15 cellular contexts compared by ENCODE assay signal in genomic region chr5:83577036-83577636, GRCh38.
DNase-seq lines count a peak whose midpoint lies in the region; ATAC-seq, FAIRE-seq and TF ChIP-seq lines count a peak whose summit lies in the region.
"Had no signal": no experiment of that assay in that cellular context is flagged by ENCODE, and none has a peak within 500 bp of the region (broad histone marks: within the 10 kb centered on the region; RNA-seq: fewer than 3 reads in every experiment).

No MANE protein-coding gene starts in this region.

- no peak for FAIRE-seq in HepG2 (lab: Jason Lieb, UNC)

- no peaks in the 10 kb centered on the region for H3K9me3 ChIP-seq in HepG2 (ENCODE audit: low read length)

- H3K27me3 ChIP-seq in brain microvascular endothelial cell (replicated peaks): no peaks in the 10 kb centered on the region
- H3K27me3 ChIP-seq in HepG2 (ENCODE audit: control insufficient read depth in 1 of 2, insufficient read depth in 2 of 2, low read length in 2 of 2): peaks cover 0 to 4% of the 10 kb centered on the region in 2 experiments; a peak in 2 of 5 replicates

- under 1% methylated on average over 4 of the region's 4 CpGs for WGBS in HepG2 (ENCODE audit: low lambda C conversion rate)

- no TSS peak for BruUV-seq in HepG2 (replicated peaks; lab: Mats Ljungman, UMichigan)

- H3K4me3 ChIP-seq in brain microvascular endothelial cell (ENCODE audit: low read depth, low read length) (no peak overlapping the region), HepG2 (replicated peaks in 1 of 3; ENCODE audit: insufficient read depth in 1 of 3, low read depth in 2 of 3, low read length in 3 of 3) (no peak overlapping the region; a peak in 1 of 6 replicates)

- TF ChIP-seq RAD21 in HepG2 (CRISPR knock-in tag; IDR thresholded peaks at IDR 0.05): no peak

- CTCF ChIA-PET in HepG2 (lab: Yijun Ruan, JAX; ENCODE audit: low intra/inter-chr PET ratio, low total read pairs): interaction anchor here (1.1 kb wide), 1 partner anchor 14 kb away, joined by 3 read pairs; no protein-coding TSS in a partner anchor

- in situ Hi-C loops in ACHN (cut with HindIII; ENCODE audit: low pct_ligation_motif_present, low pct_unique_long_range_greater_than_20kb, low sequenced_read_pairs) (no loop called here), brain microvascular endothelial cell (cut with HindIII; ENCODE audit: low pct_ligation_motif_present, low sequenced_read_pairs) (no loop called here), HepG2 (cut with HindIII; ENCODE audit: extremely low pct_ligation_motif_present, low pct_unique_long_range_greater_than_20kb) (no loop called here)

- no peak for TF ChIP-seq POLR2A in HepG2 (IDR thresholded peaks at IDR 0.05; ENCODE audit: insufficient read depth in 1 of 2, low read depth in 2 of 2, low read length in 2 of 2)

- POLR2A ChIA-PET in HepG2 (lab: Yijun Ruan, JAX): interaction anchor here (0.7 to 1.5 kb wide), 2 partner anchors 14 to 102 kb away, joined by 3 to 4 read pairs; no protein-coding TSS in a partner anchor

- peaks cover 16% of the 10 kb centered on the region for H3K4me1 ChIP-seq in HepG2 (ENCODE audit: insufficient read depth, low read length)

- H3K9ac ChIP-seq in HepG2 (ENCODE audit: insufficient read depth, low read depth, low read length): no peak overlapping the region

- peak; percentile 27 for DNase-seq in ACHN
- peak; percentile 15 for DNase-seq in HuH-7 (ENCODE audit: low spot score)
- peak; percentile 90 for DNase-seq in brain microvascular endothelial cell
- DNase-seq in HepG2 (ENCODE audit: low spot score): peak; percentile 91
- no peak for DNase-seq in AG20443 (ENCODE audit: low spot score)
- no peak for DNase-seq in NCI-H345 (lab: John Stamatoyannopoulos, UW)
- DNase-seq in omental fat pad (ENCODE audit: low spot score): no peak
- DNase-seq in cerebellum (ENCODE audit: low spot score): no peak
- DNase-seq: activated CD8-positive, alpha-beta T cell treated with anti-CD3 and anti-CD28 coated beads for 36 hours; activated naive CD4-positive, alpha-beta T cell treated with Interleukin-2 at 50 U/mL for 16 hours; cortex of kidney; foreskin fibroblast; HFFc6; NCI-H2081; nucleus accumbens had no signal

- no peaks in the 10 kb centered on the region for H4K20me1 ChIP-seq in HepG2 (ENCODE audit: insufficient read depth, low read length)

- intact Hi-C loops in HepG2 (cut with micrococcal nuclease; ENCODE audit: unreplicated experiment): loop anchor here (1.0 to 5.0 kb wide), 4 partner anchors 14 to 1190 kb away; no protein-coding TSS in a partner anchor

- no peak for TF ChIP-seq CTCF in brain microvascular endothelial cell (IDR thresholded peaks at IDR 0.05; ENCODE audit: low read depth, low read length, missing control alignments)
- TF ChIP-seq CTCF in HepG2 (CRISPR knock-in tag; IDR thresholded peaks at IDR 0.05): no peak
- no peak for TF ChIP-seq CTCF in omental fat pad (IDR thresholded peaks at IDR 0.05)

- H3K79me2 ChIP-seq in HepG2 (ENCODE audit: insufficient read depth, low read length): no peaks in the 10 kb centered on the region

- H3K4me2 ChIP-seq in HepG2 (ENCODE audit: low read depth, low read length): peak overlapping the region; percentile 18; the same call in 1 of the 2 replicates

- no peak overlapping the region for H2AFZ ChIP-seq in HepG2 (ENCODE audit: low read length)

- H3K27ac ChIP-seq in brain microvascular endothelial cell: peak overlapping the region; percentile 79
- no peak overlapping the region for H3K27ac ChIP-seq in HepG2 (ENCODE audit: extremely low read length, insufficient read depth, low read length)

- H3K36me3 ChIP-seq in brain microvascular endothelial cell (replicated peaks): peaks cover 67% of the 10 kb centered on the region
- no peaks in the 10 kb centered on the region for H3K36me3 ChIP-seq in HepG2 (replicated peaks in 1 of 2; ENCODE audit: control insufficient read depth in 1 of 2, insufficient read depth in 2 of 2, low read length in 2 of 2)

- TF ChIP-seq EP300 in HepG2 (IDR thresholded peaks at IDR 0.05; ENCODE audit: low read depth in 2 of 2, low read length in 2 of 2): peak in 1 of 2 experiments; percentile 90; a peak in 2 of 4 replicates
- peak; percentile 66; the same call in 1 of the 2 replicates for TF ChIP-seq EP300 in HepG2 (CRISPR knock-in tag; IDR thresholded peaks at IDR 0.05; ENCODE audit: borderline replicate concordance)

- peak; percentile 69 for ATAC-seq in HepG2
- no peak for ATAC-seq in omental fat pad (ENCODE audit: low FRiP score)
- ATAC-seq: activated CD8-positive, alpha-beta T cell treated with anti-CD3 and anti-CD28 coated beads for 36 hours had no signal

TF ChIP-seq in HepG2, 621 proteins besides CTCF, POLR2A, EP300 and RAD21 (continues in another document):
- TF ChIP-seq SMAD1 (CRISPR knock-in tag; IDR thresholded peaks at IDR 0.05; ENCODE audit: borderline replicate concordance, low read depth) (no peak), BCL6 (CRISPR knock-in tag; IDR thresholded peaks at IDR 0.05) (peak; percentile 79), TEAD2 (CRISPR knock-in tag; IDR thresholded peaks at IDR 0.05) (no peak), ZNF775 (CRISPR knock-in tag; IDR thresholded peaks at IDR 0.05; ENCODE audit: borderline replicate concordance) (no peak), TCF7 (IDR thresholded peaks at IDR 0.05; ENCODE audit: low read depth) (peak; percentile 74), ELF3 (CRISPR knock-in tag; IDR thresholded peaks at IDR 0.05) (peak; percentile 60), GABPA (IDR thresholded peaks at IDR 0.05; ENCODE audit: low read depth, low read length) (no peak), GABPA (CRISPR knock-in tag; IDR thresholded peaks at IDR 0.05; ENCODE audit: low read depth) (peak; percentile 48; the same call in 1 of the 2 replicates), HNF1A (IDR thresholded peaks at IDR 0.05; ENCODE audit: low read depth) (peak; percentile 94), HNF1A (CRISPR knock-in tag; IDR thresholded peaks at IDR 0.05; ENCODE audit: borderline replicate concordance) (peak; percentile 94; the same call in 1 of the 2 replicates), ZNF564 (CRISPR knock-in tag; IDR thresholded peaks at IDR 0.05) (no peak), SOX13 (IDR thresholded peaks at IDR 0.05) (peak; percentile 43; the same call in 1 of the 2 replicates), SOX13 (CRISPR knock-in tag; conservative IDR thresholded peaks at IDR 0.05 in 1 of 2, IDR thresholded peaks at IDR 0.05 in 1 of 2) (peak in 1 of 2 experiments; percentile 86; a peak in 2 of 4 replicates), GATA4 (IDR thresholded peaks at IDR 0.05; ENCODE audit: borderline replicate concordance, low read depth) (peak; percentile 97), HNRNPUL1 (IDR thresholded peaks at IDR 0.05; ENCODE audit: low read depth, low read length) (peak; percentile 96), JUNB (CRISPR knock-in tag; IDR thresholded peaks at IDR 0.05; ENCODE audit: borderline replicate concordance) (peak; percentile 16; the same call in 1 of the 2 replicates), FOSL1 (CRISPR knock-in tag; IDR thresholded peaks at IDR 0.05; ENCODE audit: borderline replicate concordance) (peak; percentile 83; the same call in 1 of the 2 replicates), CREM (IDR thresholded peaks at IDR 0.05) (peak; percentile 55), CREM (CRISPR knock-in tag; IDR thresholded peaks at IDR 0.05) (no peak), GATAD1 (CRISPR knock-in tag; IDR thresholded peaks at IDR 0.05) (0 out of 2 replicates have a peak, but pooled peaks have one; percentile 22)

Comparison
In these comparisons a context has a peak if more than half of its experiments do, and no peak if none do; other contexts are left out.
1. DNase-seq: peak in ACHN (single experiment), HuH-7 (single experiment), brain microvascular endothelial cell (single experiment) and HepG2 (single experiment); none in AG20443 (single experiment), NCI-H345 (single experiment), omental fat pad (single experiment) and cerebellum (single experiment).